Comparison of ENCODE assay signal across 2 cellular contexts in the genomic region with DNA sequence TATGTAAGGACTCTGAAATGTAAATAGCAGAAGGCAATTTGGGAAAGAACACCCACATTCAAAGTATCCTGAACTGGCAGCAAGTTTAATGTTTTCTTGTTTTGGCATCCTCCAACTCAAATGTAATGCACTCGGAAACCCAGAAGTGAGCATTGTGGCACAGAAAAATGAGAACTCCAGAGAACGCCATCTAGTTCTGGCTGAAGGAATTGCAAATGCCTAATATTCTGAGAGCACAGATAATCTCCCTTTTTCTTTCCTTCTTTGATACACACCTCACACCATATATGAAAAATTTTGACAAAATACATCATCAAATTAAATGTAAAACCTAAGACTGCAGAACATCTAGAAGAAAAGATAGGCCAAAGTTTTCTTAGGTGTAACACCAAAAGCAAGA.
TF ChIP-seq lines count a peak whose summit lies in the region.

No MANE protein-coding gene starts in this region.

TF ChIP-seq in GM12878, 131 proteins besides CTCF, POLR2A, EP300 and RAD21:
- TF ChIP-seq POLR2AphosphoS2 (IDR thresholded peaks at IDR 0.05; ENCODE audit: low read depth, low read length) (no peak), ESRRA (IDR thresholded peaks at IDR 0.05; ENCODE audit: low read length) (no peak), NFXL1 (IDR thresholded peaks at IDR 0.05; ENCODE audit: borderline replicate concordance) (no peak), RBBP5 (conservative IDR thresholded peaks at IDR 0.05) (no peak), RAD51 (IDR thresholded peaks at IDR 0.05) (no peak), SMARCA5 (IDR thresholded peaks at IDR 0.05) (no peak), BACH1 (IDR thresholded peaks at IDR 0.05; ENCODE audit: borderline replicate concordance) (no peak), SMAD5 (IDR thresholded peaks at IDR 0.05; ENCODE audit: low read depth) (no peak)
- TF ChIP-seq, protein P1, sequence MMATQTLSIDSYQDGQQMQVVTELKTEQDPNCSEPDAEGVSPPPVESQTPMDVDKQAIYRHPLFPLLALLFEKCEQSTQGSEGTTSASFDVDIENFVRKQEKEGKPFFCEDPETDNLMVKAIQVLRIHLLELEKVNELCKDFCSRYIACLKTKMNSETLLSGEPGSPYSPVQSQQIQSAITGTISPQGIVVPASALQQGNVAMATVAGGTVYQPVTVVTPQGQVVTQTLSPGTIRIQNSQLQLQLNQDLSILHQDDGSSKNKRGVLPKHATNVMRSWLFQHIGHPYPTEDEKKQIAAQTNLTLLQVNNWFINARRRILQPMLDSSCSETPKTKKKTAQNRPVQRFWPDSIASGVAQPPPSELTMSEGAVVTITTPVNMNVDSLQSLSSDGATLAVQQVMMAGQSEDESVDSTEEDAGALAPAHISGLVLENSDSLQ (IDR thresholded peaks at IDR 0.05): no peak
- TF ChIP-seq, protein P2, sequence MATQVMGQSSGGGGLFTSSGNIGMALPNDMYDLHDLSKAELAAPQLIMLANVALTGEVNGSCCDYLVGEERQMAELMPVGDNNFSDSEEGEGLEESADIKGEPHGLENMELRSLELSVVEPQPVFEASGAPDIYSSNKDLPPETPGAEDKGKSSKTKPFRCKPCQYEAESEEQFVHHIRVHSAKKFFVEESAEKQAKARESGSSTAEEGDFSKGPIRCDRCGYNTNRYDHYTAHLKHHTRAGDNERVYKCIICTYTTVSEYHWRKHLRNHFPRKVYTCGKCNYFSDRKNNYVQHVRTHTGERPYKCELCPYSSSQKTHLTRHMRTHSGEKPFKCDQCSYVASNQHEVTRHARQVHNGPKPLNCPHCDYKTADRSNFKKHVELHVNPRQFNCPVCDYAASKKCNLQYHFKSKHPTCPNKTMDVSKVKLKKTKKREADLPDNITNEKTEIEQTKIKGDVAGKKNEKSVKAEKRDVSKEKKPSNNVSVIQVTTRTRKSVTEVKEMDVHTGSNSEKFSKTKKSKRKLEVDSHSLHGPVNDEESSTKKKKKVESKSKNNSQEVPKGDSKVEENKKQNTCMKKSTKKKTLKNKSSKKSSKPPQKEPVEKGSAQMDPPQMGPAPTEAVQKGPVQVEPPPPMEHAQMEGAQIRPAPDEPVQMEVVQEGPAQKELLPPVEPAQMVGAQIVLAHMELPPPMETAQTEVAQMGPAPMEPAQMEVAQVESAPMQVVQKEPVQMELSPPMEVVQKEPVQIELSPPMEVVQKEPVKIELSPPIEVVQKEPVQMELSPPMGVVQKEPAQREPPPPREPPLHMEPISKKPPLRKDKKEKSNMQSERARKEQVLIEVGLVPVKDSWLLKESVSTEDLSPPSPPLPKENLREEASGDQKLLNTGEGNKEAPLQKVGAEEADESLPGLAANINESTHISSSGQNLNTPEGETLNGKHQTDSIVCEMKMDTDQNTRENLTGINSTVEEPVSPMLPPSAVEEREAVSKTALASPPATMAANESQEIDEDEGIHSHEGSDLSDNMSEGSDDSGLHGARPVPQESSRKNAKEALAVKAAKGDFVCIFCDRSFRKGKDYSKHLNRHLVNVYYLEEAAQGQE (IDR thresholded peaks at IDR 0.05; ENCODE audit: low read depth, low read length): no peak

TF ChIP-seq in liver, 16 proteins besides CTCF, POLR2A, EP300 and RAD21:
- no peak for TF ChIP-seq HNF4G (IDR thresholded peaks at IDR 0.05)
- TF ChIP-seq, protein P3, sequence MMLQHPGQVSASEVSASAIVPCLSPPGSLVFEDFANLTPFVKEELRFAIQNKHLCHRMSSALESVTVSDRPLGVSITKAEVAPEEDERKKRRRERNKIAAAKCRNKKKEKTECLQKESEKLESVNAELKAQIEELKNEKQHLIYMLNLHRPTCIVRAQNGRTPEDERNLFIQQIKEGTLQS (IDR thresholded peaks at IDR 0.05): no peak
- TF ChIP-seq HNF4A (conservative IDR thresholded peaks at IDR 0.05): no peak
- no peak for TF ChIP-seq TAF1 (conservative IDR thresholded peaks at IDR 0.05)
- no peak for TF ChIP-seq EGR1 (IDR thresholded peaks at IDR 0.05; ENCODE audit: low read depth in 2 of 2)
- TF ChIP-seq FOXA2 (IDR thresholded peaks at IDR 0.05): no peak
- TF ChIP-seq YY1 (IDR thresholded peaks at IDR 0.05): no peak
- TF ChIP-seq, protein P4, sequence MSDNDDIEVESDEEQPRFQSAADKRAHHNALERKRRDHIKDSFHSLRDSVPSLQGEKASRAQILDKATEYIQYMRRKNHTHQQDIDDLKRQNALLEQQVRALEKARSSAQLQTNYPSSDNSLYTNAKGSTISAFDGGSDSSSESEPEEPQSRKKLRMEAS (IDR thresholded peaks at IDR 0.05): no peak
- TF ChIP-seq, protein P5, sequence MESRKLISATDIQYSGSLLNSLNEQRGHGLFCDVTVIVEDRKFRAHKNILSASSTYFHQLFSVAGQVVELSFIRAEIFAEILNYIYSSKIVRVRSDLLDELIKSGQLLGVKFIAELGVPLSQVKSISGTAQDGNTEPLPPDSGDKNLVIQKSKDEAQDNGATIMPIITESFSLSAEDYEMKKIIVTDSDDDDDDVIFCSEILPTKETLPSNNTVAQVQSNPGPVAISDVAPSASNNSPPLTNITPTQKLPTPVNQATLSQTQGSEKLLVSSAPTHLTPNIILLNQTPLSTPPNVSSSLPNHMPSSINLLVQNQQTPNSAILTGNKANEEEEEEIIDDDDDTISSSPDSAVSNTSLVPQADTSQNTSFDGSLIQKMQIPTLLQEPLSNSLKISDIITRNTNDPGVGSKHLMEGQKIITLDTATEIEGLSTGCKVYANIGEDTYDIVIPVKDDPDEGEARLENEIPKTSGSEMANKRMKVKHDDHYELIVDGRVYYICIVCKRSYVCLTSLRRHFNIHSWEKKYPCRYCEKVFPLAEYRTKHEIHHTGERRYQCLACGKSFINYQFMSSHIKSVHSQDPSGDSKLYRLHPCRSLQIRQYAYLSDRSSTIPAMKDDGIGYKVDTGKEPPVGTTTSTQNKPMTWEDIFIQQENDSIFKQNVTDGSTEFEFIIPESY (IDR thresholded peaks at IDR 0.05): no peak
